Comparison of ENCODE assay signal across 11 cellular contexts in genomic region chr10:79223346-79224048, GRCh38.
DNase-seq lines count a peak whose midpoint lies in the region; ATAC-seq and TF ChIP-seq lines count a peak whose summit lies in the region.
"Had no signal": no experiment of that assay in that cellular context is flagged by ENCODE, and none has a peak within 500 bp of the region (broad histone marks: within the 10 kb centered on the region; RNA-seq: fewer than 3 reads in every experiment).

No MANE protein-coding gene starts in this region.

- H3K27ac ChIP-seq in hepatocyte: peak overlapping the region; percentile 73
- peak overlapping the region; percentile 73 to 74 for H3K27ac ChIP-seq in ovary
- no peak overlapping the region for H3K27ac ChIP-seq in PC-3 (ENCODE audit: low read length)

- TF ChIP-seq CTCF in brain (conservative IDR thresholded peaks at IDR 0.05) (no peak), hepatocyte (IDR thresholded peaks at IDR 0.05; ENCODE audit: poor library complexity) (no peak), ovary (IDR thresholded peaks at IDR 0.05) (no peak), PC-3 (conservative IDR thresholded peaks at IDR 0.05; ENCODE audit: low read depth, low read length) (no peak)

- peaks cover 0 to 6% (median 0%) of the 10 kb centered on the region in 5 experiments for H3K9me3 Mint-ChIP-seq in brain

- 49% methylated on average over 13 of the region's 13 CpGs for WGBS in hepatocyte (ENCODE audit: low lambda C conversion rate, missing lambda C conversion rate)
- 10 to 11% (median 11%) methylated on average over 13 of the region's 13 CpGs for WGBS in ovary, 3 donors

- H3K4me2 ChIP-seq in hepatocyte (peak overlapping the region; percentile 23), PC-3 (ENCODE audit: low read length) (no peak overlapping the region)

- no peak for TF ChIP-seq POLR2A in ovary (IDR thresholded peaks at IDR 0.05)

- no TSS peak for BruUV-seq in PC-3 (replicated peaks; lab: Mats Ljungman, UMichigan)

- CTCF ChIA-PET in PC-3 (lab: Charles Lee): no interaction called here

- intact Hi-C loops in ovary (cut with DNase I): no loop called here
- intact Hi-C loops in PC-3 (cut with micrococcal nuclease): no loop called here

- H3K9ac ChIP-seq in PC-3 (ENCODE audit: low read length): no peak overlapping the region

- no peaks in the 10 kb centered on the region for H3K9me3 ChIP-seq in hepatocyte (ENCODE audit: low read depth)
- H3K9me3 ChIP-seq in ovary: no peaks in the 10 kb centered on the region
- no peaks in the 10 kb centered on the region for H3K9me3 ChIP-seq in PC-3 (ENCODE audit: low read length)

- H4K20me1 ChIP-seq in hepatocyte (ENCODE audit: insufficient read depth, poor library complexity, severe bottlenecking): peaks cover 14% of the 10 kb centered on the region
- no peaks in the 10 kb centered on the region for H4K20me1 ChIP-seq in PC-3 (ENCODE audit: low read length)

- peak overlapping the region in 4 of 5 experiments; percentile 6 to 57 (median 50) for H3K4me3 Mint-ChIP-seq in brain

- H3K27me3 Mint-ChIP-seq in brain: no peaks in the 10 kb centered on the region

- ATAC-seq in PC-3 (no peak), GM18909 (IDR thresholded peaks at IDR 0.05; ENCODE audit: poor library complexity, unreplicated experiment) (no peak)

- no peak for TF ChIP-seq EP300 in ovary (IDR thresholded peaks at IDR 0.05)

- no peaks in the 10 kb centered on the region for H3K36me3 ChIP-seq in hepatocyte (replicated peaks; ENCODE audit: insufficient read depth, low read depth)
- no peaks in the 10 kb centered on the region for H3K36me3 ChIP-seq in ovary
- peaks cover 23% of the 10 kb centered on the region; the same call in 1 of the 2 replicates for H3K36me3 ChIP-seq in PC-3 (ENCODE audit: low read depth, low read length)

- H2AFZ ChIP-seq in hepatocyte (no peak overlapping the region), PC-3 (ENCODE audit: low read length) (no peak overlapping the region)

- H3K27me3 ChIP-seq in hepatocyte: no peaks in the 10 kb centered on the region
- H3K27me3 ChIP-seq in ovary: no peaks in the 10 kb centered on the region
- no peaks in the 10 kb centered on the region for H3K27me3 ChIP-seq in PC-3 (ENCODE audit: low read length)

- H3K9me2 ChIP-seq in hepatocyte (replicated peaks; ENCODE audit: insufficient read depth): no peaks in the 10 kb centered on the region
- H3K9me2 ChIP-seq in PC-3 (replicated peaks; ENCODE audit: low read length): no peaks in the 10 kb centered on the region

- H3F3A ChIP-seq in PC-3 (ENCODE audit: low read length, unreplicated experiment): no peaks in the 10 kb centered on the region

- H3K4me1 ChIP-seq in hepatocyte (ENCODE audit: insufficient read depth): peaks cover 53% of the 10 kb centered on the region
- peaks cover 44% of the 10 kb centered on the region for H3K4me1 ChIP-seq in ovary (ENCODE audit: insufficient read depth)
- no peaks in the 10 kb centered on the region for H3K4me1 ChIP-seq in PC-3 (ENCODE audit: insufficient read depth, low read length)

- H3K79me2 ChIP-seq in hepatocyte: peaks cover 10% of the 10 kb centered on the region
- H3K79me2 ChIP-seq in PC-3 (ENCODE audit: low read length): no peaks in the 10 kb centered on the region

- peak overlapping the region; percentile 98 to 100 (median 99) for H3K27ac Mint-ChIP-seq in brain

- POLR2A ChIA-PET in PC-3 (lab: Charles Lee; ENCODE audit: unreplicated experiment): no interaction called here

- peaks cover 28% of the 10 kb centered on the region for H3K36me3 Mint-ChIP-seq in brain

- H3K4me1 Mint-ChIP-seq in brain: peaks cover 97% of the 10 kb centered on the region

- no peak overlapping the region for H3K4me3 ChIP-seq in hepatocyte
- no peak overlapping the region for H3K4me3 ChIP-seq in ovary
- no peak overlapping the region for H3K4me3 ChIP-seq in PC-3 (ENCODE audit: low read length)

- DNase-seq in A172 (ENCODE audit: low spot score): peak; percentile 51
- peak; percentile 78 for DNase-seq in hepatocyte (ENCODE audit: low spot score)
- peak; percentile 80 to 88 (median 85) for DNase-seq in ovary
- DNase-seq in PC-3: no peak
- no peak for DNase-seq in NCI-H774 (lab: John Stamatoyannopoulos, UW)
- DNase-seq in RPMI8226: no peak
- DNase-seq: activated CD4-positive, CD25-positive, alpha-beta regulatory T cell treated with anti-CD3 and anti-CD28 coated beads, Interleukin-2, amount 50 U/mL, for 72 hours; cerebellar nuclear complex; GOT3 had no signal

Comparison
In these comparisons a context has a peak if more than half of its experiments do, and no peak if none do; other contexts are left out.
1. DNase-seq: peak in A172 (single experiment), hepatocyte (single experiment) and ovary (5 of 5); none in PC-3 (single experiment), NCI-H774 (single experiment) and RPMI8226 (single experiment).